In genomic region chr15:40155270-40155910, GRCh38 we compare ENCODE assay signal across 11 cellular contexts. TPM values are rescaled to one million over a fixed set of nuclear protein-coding genes. Genes with fewer than 3 reads are reported as not detected.
A peak's percentile ranks its signal among the peaks of the same experiment; 100 is the strongest.
DNase-seq lines count a peak whose midpoint lies in the region; ATAC-seq and TF ChIP-seq lines count a peak whose summit lies in the region.
"Had no signal": no experiment of that assay in that cellular context is flagged by ENCODE, and none has a peak within 500 bp of the region (broad histone marks: within the 10 kb centered on the region; RNA-seq: fewer than 3 reads in every experiment).

No MANE protein-coding gene starts in this region.

- intact Hi-C loops in body of pancreas (cut with DNase I), result no loop called here
- intact Hi-C loops in Right ventricle myocardium superior (cut with DNase I), result no loop called here

- CTCF ChIA-PET in activated naive CD4-positive, alpha-beta T cell treated with anti-CD3 and anti-CD28 coated beads, Interleukin-2, amount 10 ng/mL, durations not matched to agents 7 days and 5 days (lab: Charles Lee), result interaction anchor here (1.0 to 2.0 kb wide), 2 partner anchors 51 to 109 kb away, joined by 3 to 5 read pairs; no protein-coding TSS in a partner anchor

- no peaks in the 10 kb centered on the region for H3K9me3 ChIP-seq in body of pancreas
- H3K9me3 ChIP-seq: BLaER1 had no signal

- TF ChIP-seq CTCF in body of pancreas (IDR thresholded peaks at IDR 0.05) (peak in 1 of 7 experiments; percentile 5), mesothelial cell of epicardium (IDR thresholded peaks at IDR 0.05; ENCODE audit: unreplicated experiment) (no peak)

- ATAC-seq in body of pancreas (peak; percentile 98), Right ventricle myocardium superior (ENCODE audit: poor library complexity) (no peak)
- ATAC-seq: left ventricle myocardium superior had no signal

- H3K27ac ChIP-seq in body of pancreas, result peak overlapping the region; percentile 52 to 79 (median 62)
- H3K27ac ChIP-seq: BLaER1 had no signal

- 15 to 37% methylated on average over 3 to 5 of the region's 5 CpGs for WGBS in body of pancreas, 2 donors

- peak in 1 of 3 donors; percentile 25 for TF ChIP-seq POLR2A in body of pancreas (IDR thresholded peaks at IDR 0.05)

- H3K4me1 ChIP-seq in body of pancreas, result peaks cover 22% of the 10 kb centered on the region

- no peak overlapping the region for H3K4me3 ChIP-seq in body of pancreas
- H3K4me3 ChIP-seq: BLaER1 had no signal

- H3K27me3 ChIP-seq in body of pancreas, result no peaks in the 10 kb centered on the region
- H3K27me3 ChIP-seq: BLaER1 had no signal

- DNase-seq in DMS53 treated with DMSO at 0.1 percent for 48 hours (lab: John Stamatoyannopoulos, UW; ENCODE audit: unreplicated experiment) (peak; percentile 92), LoVo (ENCODE audit: low spot score) (peak; percentile 76), body of pancreas (peak; percentile 81 to 90 (median 88)), mesothelial cell of epicardium (ENCODE audit: low spot score in 2 of 2, unreplicated experiment in 2 of 2) (peak in 1 of 2 experiments; percentile 57), Right ventricle myocardium superior (no peak), SHP77 treated with DMSO at 0.1 percent for 48 hours (lab: John Stamatoyannopoulos, UW) (no peak), SKM-1 (lab: John Stamatoyannopoulos, UW; ENCODE audit: unreplicated experiment) (no peak)
- DNase-seq in activated naive CD4-positive, alpha-beta T cell treated with anti-CD3 and anti-CD28 coated beads, Interleukin-2, amount 10 ng/mL, durations not matched to agents 7 days and 5 days, result no peak
- DNase-seq: left ventricle myocardium superior, NCI-H1092 had no signal

- no peaks in the 10 kb centered on the region for H3K36me3 ChIP-seq in body of pancreas (replicated peaks in 1 of 2; ENCODE audit: insufficient read depth in 1 of 2, low read depth in 2 of 2)
- H3K36me3 ChIP-seq: BLaER1 had no signal

- no peaks in the 10 kb centered on the region for H3K9me3 Mint-ChIP-seq in mesothelial cell of epicardium
- H3K9me3 Mint-ChIP-seq in activated naive CD4-positive, alpha-beta T cell treated with anti-CD3 and anti-CD28 coated beads, Interleukin-2, amount 10 ng/mL, durations not matched to agents 7 days and 5 days, result no peaks in the 10 kb centered on the region

- no peaks in the 10 kb centered on the region for H3K36me3 Mint-ChIP-seq in mesothelial cell of epicardium
- no peaks in the 10 kb centered on the region for H3K36me3 Mint-ChIP-seq in activated naive CD4-positive, alpha-beta T cell treated with anti-CD3 and anti-CD28 coated beads, Interleukin-2, amount 10 ng/mL, durations not matched to agents 7 days and 5 days

- H3K27me3 Mint-ChIP-seq in mesothelial cell of epicardium (ENCODE audit: low read depth), result no peaks in the 10 kb centered on the region
- peaks cover 34% of the 10 kb centered on the region for H3K27me3 Mint-ChIP-seq in activated naive CD4-positive, alpha-beta T cell treated with anti-CD3 and anti-CD28 coated beads, Interleukin-2, amount 10 ng/mL, durations not matched to agents 7 days and 5 days

- peaks cover 46% of the 10 kb centered on the region for H3K4me1 Mint-ChIP-seq in mesothelial cell of epicardium
- peaks cover 2% of the 10 kb centered on the region for H3K4me1 Mint-ChIP-seq in activated naive CD4-positive, alpha-beta T cell treated with anti-CD3 and anti-CD28 coated beads, Interleukin-2, amount 10 ng/mL, durations not matched to agents 7 days and 5 days

- H3K4me3 Mint-ChIP-seq in mesothelial cell of epicardium, result peak overlapping the region; percentile 22
- no peak overlapping the region for H3K4me3 Mint-ChIP-seq in activated naive CD4-positive, alpha-beta T cell treated with anti-CD3 and anti-CD28 coated beads, Interleukin-2, amount 10 ng/mL, durations not matched to agents 7 days and 5 days

- H3K27ac Mint-ChIP-seq in mesothelial cell of epicardium, result peak overlapping the region; percentile 95
- no peak overlapping the region for H3K27ac Mint-ChIP-seq in activated naive CD4-positive, alpha-beta T cell treated with anti-CD3 and anti-CD28 coated beads, Interleukin-2, amount 10 ng/mL, durations not matched to agents 7 days and 5 days

RNA-seq across cellular contexts. Expression of gene BUB1B, which starts 5.5 kb away (rescaled TPM):
- not detected for total RNA-seq in body of pancreas
- total RNA-seq in mesothelial cell of epicardium, result 29.0 to 38.2 TPM (median 35.5 TPM) in 3 replicates
- total RNA-seq in Right ventricle myocardium superior, result 1.3 TPM

RNA-seq across cellular contexts. Expression of gene BMF, which starts 46.7 kb away (rescaled TPM):
- 10 to 100 TPM in 1 of 2 donors, 1 to 10 TPM in 1; 4.3 to 16.1 TPM for total RNA-seq in body of pancreas
- total RNA-seq in mesothelial cell of epicardium, result 90.3 to 98.9 TPM (median 97.0 TPM) in 3 replicates
- total RNA-seq in Right ventricle myocardium superior, result 3.4 TPM

Comparison
In these comparisons a context has a peak if more than half of its experiments do, and no peak if none do; other contexts are left out.
1. DNase-seq: peak in DMS53 treated with DMSO at 0.1 percent for 48 hours (single experiment), LoVo (single experiment) and body of pancreas (4 of 4); none in Right ventricle myocardium superior (single experiment), activated naive CD4-positive, alpha-beta T cell treated with anti-CD3 and anti-CD28 coated beads, Interleukin-2, amount 10 ng/mL, durations not matched to agents 7 days and 5 days (single experiment), SHP77 treated with DMSO at 0.1 percent for 48 hours (single experiment) and SKM-1 (single experiment).
2. RNA of gene BUB1B, which starts 5.5 kb away (total RNA-seq): 29.0 to 38.2 TPM in mesothelial cell of epicardium; 1.3 TPM in Right ventricle myocardium superior (single experiment) and not detected in body of pancreas; every median in the first group is over 10 times any median in the second.